ENCODE assay signal across 8 cellular contexts in genomic region chr3:169966086-169966950, GRCh38. TPM values are rescaled to one million over a fixed set of nuclear protein-coding genes. Genes with fewer than 3 reads are reported as not detected.
DNase-seq lines count a peak whose midpoint lies in the region; ATAC-seq, FAIRE-seq and TF ChIP-seq lines count a peak whose summit lies in the region.

Gene SEC62, plus strand, starts transcription at chr3:169966807. Its CDS starts 16 bp downstream, at chr3:169966823.

- H3K4me3 ChIP-seq in Caco-2 (ENCODE audit: low read depth, low read length): peak within 1 kb of the TSS; percentile 48
- H3K4me3 ChIP-seq in endocrine pancreas (ENCODE audit: control insufficient read depth, insufficient read depth, low read length): peak within 1 kb of the TSS; percentile 99

- H3K36me3 Mint-ChIP-seq in Caco-2 (ENCODE audit: insufficient read depth, unreplicated experiment): peaks cover 10% of the 10 kb centered on the region

- BruUV-seq in Caco-2 (replicated peaks; lab: Mats Ljungman, UMichigan): TSS peak; percentile 78

- no peaks in the 10 kb centered on the region for H3K9me3 Mint-ChIP-seq in Caco-2 (ENCODE audit: unreplicated experiment)

- peaks cover 14% of the 10 kb centered on the region for H3K4me1 Mint-ChIP-seq in Caco-2 (ENCODE audit: low read depth, unreplicated experiment)

- H3K4me1 ChIP-seq in Caco-2: peaks cover 7% of the 10 kb centered on the region
- peaks cover 17% of the 10 kb centered on the region for H3K4me1 ChIP-seq in endocrine pancreas (ENCODE audit: control insufficient read depth, insufficient read depth, low read length)

- peak within 1 kb of the TSS; percentile 97 for H3K4me3 Mint-ChIP-seq in Caco-2 (ENCODE audit: unreplicated experiment)

- POLR2A ChIA-PET in Caco-2 (lab: Charles Lee): interaction anchor here (0.6 kb wide), 2 partner anchors 16 to 203 kb away, joined by 3 to 4 read pairs; no protein-coding TSS in a partner anchor

- H3K27ac Mint-ChIP-seq in Caco-2 (ENCODE audit: unreplicated experiment): peak within 1 kb of the TSS; percentile 99

- no peaks in the 10 kb centered on the region; the same call in 1 of the 2 replicates for H3K36me3 ChIP-seq in Caco-2 (ENCODE audit: control insufficient read depth, insufficient read depth, low read length)
- H3K36me3 ChIP-seq in endocrine pancreas (ENCODE audit: control insufficient read depth, insufficient read depth, low read length): no peaks in the 10 kb centered on the region

- peak; percentile 69 for FAIRE-seq in HTR-8/SVneo (lab: Jason Lieb, UNC)

- peaks cover 13% of the 10 kb centered on the region for H3K27me3 Mint-ChIP-seq in Caco-2 (ENCODE audit: insufficient read depth, unreplicated experiment)

- ATAC-seq in GM21367 (IDR thresholded peaks at IDR 0.05; ENCODE audit: unreplicated experiment): peak; percentile 84

- peak; percentile 19 to 62 for TF ChIP-seq CTCF in Caco-2 (IDR thresholded peaks at IDR 0.05; ENCODE audit: insufficient read depth in 1 of 2, low read depth in 1 of 2, low read length in 1 of 2, severe bottlenecking in 1 of 2, unreplicated experiment in 1 of 2)

- H3K9me3 ChIP-seq in Caco-2: no peaks in the 10 kb centered on the region
- H3K9me3 ChIP-seq in endocrine pancreas (ENCODE audit: control insufficient read depth, low read length): no peaks in the 10 kb centered on the region

- CTCF ChIA-PET in Caco-2 (lab: Charles Lee): interaction anchor here (0.6 kb wide), 2 partner anchors 113 to 391 kb away, joined by 3 read pairs; no protein-coding TSS in a partner anchor

- intact Hi-C loops in Caco-2 (cut with micrococcal nuclease; ENCODE audit: unreplicated experiment): loop anchor here (1.0 to 2.0 kb wide), 4 partner anchors 36 to 194 kb away; partner anchors contain the start of gene MYNN

- H3K27me3 ChIP-seq in Caco-2 (replicated peaks; ENCODE audit: control insufficient read depth, insufficient read depth, low read length) (no peaks in the 10 kb centered on the region), endocrine pancreas (ENCODE audit: control insufficient read depth, insufficient read depth, low read length) (no peaks in the 10 kb centered on the region)

- peak within 1 kb of the TSS; percentile 94 for H3K9ac ChIP-seq in endocrine pancreas (ENCODE audit: control insufficient read depth, insufficient read depth, low read length)

- DNase-seq in Caco-2: peak; percentile 93 to 95
- DNase-seq in HTR-8/SVneo (ENCODE audit: insufficient read length, low spot score): peak; percentile 92
- DNase-seq in NOMO-1 treated with DMSO at 0.1 percent for 48 hours (lab: John Stamatoyannopoulos, UW; ENCODE audit: unreplicated experiment): peak; percentile 90
- peak; percentile 87 to 98 (median 88) for DNase-seq in activated CD8-positive, alpha-beta memory T cell treated with anti-CD3 and anti-CD28 coated beads for 48 hours (ENCODE audit: low read depth in 2 of 3, low spot score in 2 of 3)
- peak; percentile 98 for DNase-seq in mesenteric fat pad (ENCODE audit: low spot score)
- DNase-seq in stimulated activated CD8-positive, alpha-beta memory T cell treated with anti-CD3 and anti-CD28 coated beads, Interleukin-15, amount 100 ng/mL, for 24 hours (ENCODE audit: low read depth): peak; percentile 88

RNA-seq across cellular contexts. Expression of gene SEC62, which starts in this region (rescaled TPM):
- total RNA-seq in Caco-2 (2022): 60.3 and 74.7 TPM in 2 replicates
- total RNA-seq in mesenteric fat pad: 158 TPM

Comparison
In these comparisons a context has a peak if more than half of its experiments do, and no peak if none do; other contexts are left out.
1. Peak in every context shown above with its lines: DNase-seq, ATAC-seq and H3K4me3 ChIP-seq.